Comparison of ENCODE assay signal across 23 cellular contexts in genomic region chr13:72230131-72230530, GRCh38.
"Had no signal": no experiment of that assay in that cellular context is flagged by ENCODE, and none has a peak within 500 bp of the region (broad histone marks: within the 10 kb centered on the region; RNA-seq: fewer than 3 reads in every experiment).

No MANE protein-coding gene starts in this region.

- H3K9ac ChIP-seq: neural progenitor cell, parathyroid adenoma had no signal

- FAIRE-seq: small intestine, urothelium cell line had no signal

- H3K79me2 ChIP-seq: parathyroid adenoma had no signal

- H3K4me1 ChIP-seq: neural progenitor cell, parathyroid adenoma, psoas muscle, right lobe of liver, sigmoid colon, stomach, thyroid gland, tibial nerve, upper lobe of left lung, vagina had no signal

- H3K4me2 ChIP-seq: neural progenitor cell had no signal

- H3K27ac ChIP-seq: neural progenitor cell, ovary, parathyroid adenoma, psoas muscle, right lobe of liver, sigmoid colon, stomach, thoracic aorta, thyroid gland, tibial nerve, upper lobe of left lung, vagina had no signal

- H3K36me3 ChIP-seq: neural progenitor cell, ovary, right lobe of liver, sigmoid colon, stomach, thoracic aorta, thyroid gland, tibial nerve, upper lobe of left lung, vagina had no signal

- H3K9me3 ChIP-seq: ovary, psoas muscle, right lobe of liver, sigmoid colon, stomach, thoracic aorta, thyroid gland, upper lobe of left lung, vagina had no signal

- H3K4me3 ChIP-seq: neural progenitor cell, ovary, psoas muscle, right lobe of liver, sigmoid colon, stomach, thoracic aorta, thyroid gland, tibial nerve, upper lobe of left lung, vagina had no signal

- DNase-seq: occipital lobe; ovary; posterior cingulate gyrus; psoas muscle; right cardiac atrium; right lobe of liver; sigmoid colon; small intestine; stimulated activated CD4-positive, alpha-beta T cell treated with anti-CD3 and anti-CD28 coated beads, Interleukin-15, amount 100 ng/mL, for 24 hours; stimulated activated CD4-positive, alpha-beta T cell treated with anti-CD3 and anti-CD28 coated beads, Interleukin-2, amount 100 ng/mL, for 24 hours; stimulated activated CD4-positive, alpha-beta T cell treated with anti-CD3 and anti-CD28 coated beads, Interleukin-2, amount 100 ng/mL, for 48 hours; stimulated activated CD4-positive, alpha-beta T cell treated with anti-CD3 and anti-CD28 coated beads, Interleukin-4, amount 100 ng/mL, for 24 hours; stimulated activated naive B cell treated with anti-CD40 and anti-IgM and Interleukin-4, amounts not matched to agents 10 μg/mL and 1 μg/mL and 100 μg/mL, for 72 hours; stimulated activated naive CD4-positive, alpha-beta T cell treated with Interleukin-2 at 50 U/mL for 16 hours; stomach; thyroid gland; upper lobe of left lung had no signal

- H3K27me3 ChIP-seq: neural progenitor cell, ovary, right lobe of liver, sigmoid colon, stomach, thyroid gland, tibial nerve, upper lobe of left lung, vagina had no signal

- H2AFZ ChIP-seq: neural progenitor cell had no signal
